9 cellular contexts compared by ENCODE assay signal in genomic region chr13:28717170-28717569, GRCh38. TPM values are rescaled to one million over a fixed set of nuclear protein-coding genes. Genes with fewer than 3 reads are reported as not detected.
A peak's percentile ranks its signal among the peaks of the same experiment; 100 is the strongest.
DNase-seq lines count a peak whose midpoint lies in the region; ATAC-seq and TF ChIP-seq lines count a peak whose summit lies in the region.
"Had no signal": no experiment of that assay in that cellular context is flagged by ENCODE, and none has a peak within 500 bp of the region (broad histone marks: within the 10 kb centered on the region; RNA-seq: fewer than 3 reads in every experiment).

No MANE protein-coding gene starts in this region.

- H3K4me2 ChIP-seq in OCI-LY7 (ENCODE audit: low read length) (peak overlapping the region; percentile 77; the same call in 1 of the 2 replicates), neural progenitor cell (no peak overlapping the region)

- peak overlapping the region; percentile 94 for H3K4me3 Mint-ChIP-seq in CD4-positive, alpha-beta T cell
- H3K4me3 Mint-ChIP-seq in neural progenitor cell: peak overlapping the region; percentile 46

- no peak for DNase-seq in CD4-positive, alpha-beta T cell
- no peak for DNase-seq in OCI-LY7 (ENCODE audit: low spot score)
- no peak for DNase-seq in coronary artery (ENCODE audit: low spot score)
- DNase-seq in neural progenitor cell (ENCODE audit: low spot score): no peak
- no peak for DNase-seq in MG63
- DNase-seq in SKM-1 (lab: John Stamatoyannopoulos, UW; ENCODE audit: unreplicated experiment): no peak
- DNase-seq in amygdala (lab: John Stamatoyannopoulos, UW): no peak
- DNase-seq in mucosa of descending colon: no peak
- DNase-seq: NCI-H524 had no signal

- POLR2A ChIA-PET in CD4-positive, alpha-beta T cell (lab: Charles Lee): interaction anchor here (4.0 kb wide), 1 partner anchor 58 kb away, joined by 57 read pairs; the partner anchor contains the start of gene POMP
- POLR2A ChIA-PET in OCI-LY7 (lab: Charles Lee): no interaction called here

- no peaks in the 10 kb centered on the region for H3K9me2 ChIP-seq in OCI-LY7 (ENCODE audit: insufficient read depth, low read length)

- peak overlapping the region; percentile 88 for H3K27ac Mint-ChIP-seq in CD4-positive, alpha-beta T cell
- H3K27ac Mint-ChIP-seq in neural progenitor cell: no peak overlapping the region

- H3K27me3 ChIP-seq in CD4-positive, alpha-beta T cell (ENCODE audit: control insufficient read depth, insufficient read depth, low read length): no peaks in the 10 kb centered on the region
- H3K27me3 ChIP-seq in neural progenitor cell: peaks cover 36% of the 10 kb centered on the region
- no peaks in the 10 kb centered on the region for H3K27me3 ChIP-seq in MG63

- no peaks in the 10 kb centered on the region for H3F3A ChIP-seq in neural progenitor cell (ENCODE audit: low read depth)

- no peak overlapping the region for H3K9ac ChIP-seq in neural progenitor cell

- no peak overlapping the region for H3K27ac ChIP-seq in CD4-positive, alpha-beta T cell (ENCODE audit: low read depth, low read length)
- H3K27ac ChIP-seq in OCI-LY7 (ENCODE audit: low read depth, low read length, poor library complexity, severe bottlenecking) (no peak overlapping the region), coronary artery (peak overlapping the region; percentile 17 to 26), neural progenitor cell (no peak overlapping the region)

- H3K9me3 ChIP-seq in CD4-positive, alpha-beta T cell (ENCODE audit: control insufficient read depth, low read length): no peaks in the 10 kb centered on the region
- H3K9me3 ChIP-seq in OCI-LY7 (ENCODE audit: low read length) (no peaks in the 10 kb centered on the region), neural progenitor cell (ENCODE audit: low read depth) (no peaks in the 10 kb centered on the region), MG63 (no peaks in the 10 kb centered on the region), mucosa of descending colon (no peaks in the 10 kb centered on the region)

- BruUV-seq in OCI-LY7 (replicated peaks; lab: Mats Ljungman, UMichigan): no TSS peak

- no peaks in the 10 kb centered on the region; the same call in 1 of the 2 replicates for H3K36me3 ChIP-seq in OCI-LY7 (ENCODE audit: insufficient read depth, low read length)
- H3K36me3 ChIP-seq in neural progenitor cell: no peaks in the 10 kb centered on the region
- no peaks in the 10 kb centered on the region for H3K36me3 ChIP-seq in MG63
- H3K36me3 ChIP-seq in mucosa of descending colon (ENCODE audit: low read depth): no peaks in the 10 kb centered on the region

- H3K4me3 ChIP-seq in OCI-LY7 (ENCODE audit: low read depth, low read length, poor library complexity, severe bottlenecking): no peak overlapping the region
- no peak overlapping the region for H3K4me3 ChIP-seq in coronary artery
- no peak overlapping the region for H3K4me3 ChIP-seq in neural progenitor cell
- no peak overlapping the region for H3K4me3 ChIP-seq in MG63
- no peak overlapping the region for H3K4me3 ChIP-seq in mucosa of descending colon

- H3K36me3 Mint-ChIP-seq in CD4-positive, alpha-beta T cell (ENCODE audit: low read depth): peaks cover 39% of the 10 kb centered on the region
- no peaks in the 10 kb centered on the region for H3K36me3 Mint-ChIP-seq in neural progenitor cell

- CTCF ChIA-PET in CD4-positive, alpha-beta T cell (lab: Charles Lee): interaction anchor here (1.0 kb wide), 1 partner anchor 18 kb away, joined by 3 read pairs; no protein-coding TSS in a partner anchor
- CTCF ChIA-PET in OCI-LY7 (lab: Charles Lee; ENCODE audit: unreplicated experiment): no interaction called here

- H2AFZ ChIP-seq in OCI-LY7 (ENCODE audit: low read length): no peak overlapping the region
- no peak overlapping the region for H2AFZ ChIP-seq in neural progenitor cell (replicated peaks)

- no peak for ATAC-seq in CD4-positive, alpha-beta T cell (ENCODE audit: poor library complexity)
- ATAC-seq in mucosa of descending colon: no peak

- peaks cover 34% of the 10 kb centered on the region for H3K4me1 Mint-ChIP-seq in CD4-positive, alpha-beta T cell (ENCODE audit: low read depth)
- H3K4me1 Mint-ChIP-seq in neural progenitor cell: peaks cover 10% of the 10 kb centered on the region

- H3K9me3 Mint-ChIP-seq in CD4-positive, alpha-beta T cell: no peaks in the 10 kb centered on the region
- H3K9me3 Mint-ChIP-seq in neural progenitor cell: no peaks in the 10 kb centered on the region

- no peaks in the 10 kb centered on the region for H3K27me3 Mint-ChIP-seq in CD4-positive, alpha-beta T cell
- peaks cover 15% of the 10 kb centered on the region for H3K27me3 Mint-ChIP-seq in neural progenitor cell (ENCODE audit: insufficient read depth, low read depth)

- H3K79me2 ChIP-seq in OCI-LY7 (ENCODE audit: insufficient read depth, low read depth, low read length) (no peaks in the 10 kb centered on the region), neural progenitor cell (ENCODE audit: low read depth) (no peaks in the 10 kb centered on the region)

- TF ChIP-seq CTCF in CD4-positive, alpha-beta T cell (IDR thresholded peaks at IDR 0.05): no peak
- TF ChIP-seq CTCF in OCI-LY7 (conservative IDR thresholded peaks at IDR 0.05; ENCODE audit: low read length) (no peak), coronary artery (IDR thresholded peaks at IDR 0.05) (no peak), neural progenitor cell (IDR thresholded peaks at IDR 0.05) (no peak), mucosa of descending colon (IDR thresholded peaks at IDR 0.05) (no peak)

- intact Hi-C loops in CD4-positive, alpha-beta T cell (cut with DNase I, micrococcal nuclease): loop anchor here in 1 of 2 experiments (10.0 kb wide), 1 partner anchor 1542 kb away; the partner anchor contains the start of gene USP12
- intact Hi-C loops in OCI-LY7 (cut with micrococcal nuclease; ENCODE audit: unreplicated experiment): no loop called here
- intact Hi-C loops in mucosa of descending colon (cut with DNase I, micrococcal nuclease): no loop called here

- H3K4me1 ChIP-seq in OCI-LY7 (ENCODE audit: insufficient read depth, low read length, poor library complexity, severe bottlenecking): peaks cover 16% of the 10 kb centered on the region
- no peaks in the 10 kb centered on the region for H3K4me1 ChIP-seq in neural progenitor cell
- peaks cover 11% of the 10 kb centered on the region for H3K4me1 ChIP-seq in mucosa of descending colon (ENCODE audit: low read depth)

- H4K20me1 ChIP-seq in OCI-LY7 (ENCODE audit: insufficient read depth, low read length) (no peaks in the 10 kb centered on the region), neural progenitor cell (ENCODE audit: low read depth) (no peaks in the 10 kb centered on the region)

RNA-seq across cellular contexts. Expression of gene SLC46A3, which starts 1.6 kb away (rescaled TPM):
- 1 to 10 TPM; 6.3 to 7.4 TPM for total RNA-seq in CD4-positive, alpha-beta T cell
- total RNA-seq in OCI-LY7 (2014; rRNA removed; shearing (Covaris generic)): 3.8 and 4.3 TPM in 2 replicates
- total RNA-seq in OCI-LY7 (2022): 10.2 and 11.7 TPM in 2 replicates
- 0.06 TPM in 1 of 2 replicates, not detected in the other for total RNA-seq in neural progenitor cell (ENCODE audit: low replicate concordance)
- 0.86 and 6.9 TPM in 2 replicates for total RNA-seq in MG63 (2014; rRNA removed; shearing (Covaris generic); ENCODE audit: low replicate concordance)
- total RNA-seq in mucosa of descending colon: 10 to 100 TPM; 43.0 to 65.5 (median 46.3) TPM

RNA-seq across cellular contexts. Expression of gene POMP, which starts 58.2 kb away (rescaled TPM):
- total RNA-seq in CD4-positive, alpha-beta T cell: 10 to 100 TPM; 25.8 to 28.5 TPM
- 46.6 and 46.7 TPM in 2 replicates for total RNA-seq in OCI-LY7 (2014; rRNA removed; shearing (Covaris generic))
- total RNA-seq in OCI-LY7 (2022) (61.9 and 79.0 TPM in 2 replicates), neural progenitor cell (ENCODE audit: low replicate concordance) (66.6 and 98.9 TPM in 2 replicates), mucosa of descending colon (10 to 100 TPM; 56.9 to 68.4 (median 60.2) TPM)
- 76.1 and 127 TPM in 2 replicates for total RNA-seq in MG63 (2014; rRNA removed; shearing (Covaris generic); ENCODE audit: low replicate concordance)

Comparison
In these comparisons a context has a peak if more than half of its experiments do, and no peak if none do; other contexts are left out.
1. H3K27ac ChIP-seq: peak in coronary artery (2 of 2); none in CD4-positive, alpha-beta T cell (single experiment), OCI-LY7 (single experiment) and neural progenitor cell (single experiment).